Comparison of ENCODE assay signal across 11 cellular contexts in genomic region chr7:29622335-29623265, GRCh38. TPM values are rescaled to one million over a fixed set of nuclear protein-coding genes. Genes with fewer than 3 reads are reported as not detected.
DNase-seq lines count a peak whose midpoint lies in the region; ATAC-seq, FAIRE-seq and TF ChIP-seq lines count a peak whose summit lies in the region.
"Had no signal": no experiment of that assay in that cellular context is flagged by ENCODE, and none has a peak within 500 bp of the region (broad histone marks: within the 10 kb centered on the region; RNA-seq: fewer than 3 reads in every experiment).

No MANE protein-coding gene starts in this region.

- no peak overlapping the region for H3K27ac Mint-ChIP-seq in CD14-positive monocyte
- H3K27ac Mint-ChIP-seq in activated naive CD4-positive, alpha-beta T cell treated with anti-CD3 and anti-CD28 coated beads, Interleukin-2, amount 50 U/mL, for 72 hours = no peak overlapping the region

- no peaks in the 10 kb centered on the region for H3K36me3 Mint-ChIP-seq in CD14-positive monocyte
- H3K36me3 Mint-ChIP-seq in activated naive CD4-positive, alpha-beta T cell treated with anti-CD3 and anti-CD28 coated beads, Interleukin-2, amount 50 U/mL, for 72 hours = no peaks in the 10 kb centered on the region

- H3K4me1 Mint-ChIP-seq in CD14-positive monocyte = no peaks in the 10 kb centered on the region

- H3K27me3 Mint-ChIP-seq in CD14-positive monocyte (ENCODE audit: low read depth in 3 of 3) = peaks cover 0 to 5% (median 2%) of the 10 kb centered on the region in 3 donors

- H3K9me3 Mint-ChIP-seq in CD14-positive monocyte = peaks cover 0 to 2% (median 0%) of the 10 kb centered on the region in 7 donors
- no peaks in the 10 kb centered on the region for H3K9me3 Mint-ChIP-seq in activated naive CD4-positive, alpha-beta T cell treated with anti-CD3 and anti-CD28 coated beads, Interleukin-2, amount 50 U/mL, for 72 hours

- no peak for TF ChIP-seq CTCF in CD14-positive monocyte (IDR thresholded peaks at IDR 0.05)

- DNase-seq in Ammon's horn (ENCODE audit: low spot score) (peak; percentile 63), HTR-8/SVneo (ENCODE audit: insufficient read length, low spot score) (peak; percentile 80), amniotic epithelial cell (ENCODE audit: low read depth) (peak; percentile 66), kidney glomerular epithelial cell (lab: John Stamatoyannopoulos, UW) (peak; percentile 88), frontal cortex (ENCODE audit: low spot score in 2 of 2) (no peak), CD14-positive monocyte (ENCODE audit: low spot score) (no peak)
- no peak for DNase-seq in activated CD4-positive, alpha-beta T cell treated with anti-CD3 and anti-CD28 coated beads for 1 hour
- DNase-seq in activated naive CD4-positive, alpha-beta T cell treated with anti-CD3 and anti-CD28 coated beads, Interleukin-2, amount 50 U/mL, for 72 hours (ENCODE audit: low spot score in 2 of 2) = no peak
- DNase-seq: stimulated activated CD4-positive, alpha-beta T cell treated with anti-CD3 and anti-CD28 coated beads, Interleukin-2, amount 100 ng/mL, for 24 hours; WERI-Rb-1 had no signal

- FAIRE-seq in HTR-8/SVneo (lab: Jason Lieb, UNC) = peak; percentile 13
- no peak for FAIRE-seq in frontal cortex (lab: Jason Lieb, UNC)
- FAIRE-seq: islet of Langerhans had no signal

- intact Hi-C loops in CD14-positive monocyte (cut with micrococcal nuclease) = no loop called here

- no peak overlapping the region for H3K4me3 Mint-ChIP-seq in CD14-positive monocyte

- no peak for ATAC-seq in activated naive CD4-positive, alpha-beta T cell treated with anti-CD3 and anti-CD28 coated beads, Interleukin-2, amount 50 U/mL, for 72 hours

RNA-seq across cellular contexts. Expression of gene PRR15, which starts 59.0 kb away (rescaled TPM):
- total RNA-seq in frontal cortex = 0.41 TPM
- not detected for polyA plus RNA-seq in CD14-positive monocyte
- total RNA-seq in activated naive CD4-positive, alpha-beta T cell treated with anti-CD3 and anti-CD28 coated beads, Interleukin-2, amount 50 U/mL, for 72 hours = not detected

Comparison
In these comparisons a context has a peak if more than half of its experiments do, and no peak if none do; other contexts are left out.
1. DNase-seq: peak in Ammon's horn (single experiment), HTR-8/SVneo (single experiment), amniotic epithelial cell (single experiment) and kidney glomerular epithelial cell (single experiment); none in frontal cortex (0 of 2), CD14-positive monocyte (single experiment), activated CD4-positive, alpha-beta T cell treated with anti-CD3 and anti-CD28 coated beads for 1 hour (single experiment) and activated naive CD4-positive, alpha-beta T cell treated with anti-CD3 and anti-CD28 coated beads, Interleukin-2, amount 50 U/mL, for 72 hours (0 of 2).